ENCODE assay signal across 33 cellular contexts in the genomic region with DNA sequence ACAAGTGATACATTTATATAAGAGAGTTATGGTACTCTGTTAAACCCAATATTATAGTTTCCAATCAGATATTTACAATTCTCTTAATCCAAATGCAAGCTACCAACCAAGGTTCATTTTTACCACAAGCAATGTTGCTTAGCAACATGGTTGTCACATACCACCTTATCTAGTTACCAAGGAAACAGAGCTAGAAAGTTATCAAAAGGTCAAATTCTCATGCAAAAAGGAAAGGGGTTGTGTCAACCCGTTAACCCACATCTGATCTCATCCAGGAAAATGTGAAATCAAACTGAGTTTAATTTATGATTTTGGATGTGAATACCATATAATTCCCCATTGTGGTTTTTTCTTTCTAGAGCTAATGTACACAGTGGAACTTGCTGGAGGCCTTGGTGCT.
A peak's percentile ranks its signal among the peaks of the same experiment; 100 is the strongest.
DNase-seq lines count a peak whose midpoint lies in the region; ATAC-seq, FAIRE-seq and TF ChIP-seq lines count a peak whose summit lies in the region.
"Had no signal": no experiment of that assay in that cellular context is flagged by ENCODE, and none has a peak within 500 bp of the region (broad histone marks: within the 10 kb centered on the region; RNA-seq: fewer than 3 reads in every experiment).

No MANE protein-coding gene starts in this region.

- H3K36me3 ChIP-seq in kidney (ENCODE audit: control insufficient read depth in 1 of 2, insufficient read depth in 2 of 2, low read length in 2 of 2) = no peaks in the 10 kb centered on the region
- H3K36me3 ChIP-seq: MG63, ovary, stomach, tibial artery had no signal

- no peak overlapping the region for H3K4me3 ChIP-seq in kidney (ENCODE audit: low read length in 2 of 2)
- H3K4me3 ChIP-seq: body of pancreas, MG63, ovary, skin epidermis, stomach, tibial artery had no signal

- intact Hi-C loops in kidney (cut with DNase I) = no loop called here

- DNase-seq in COLO829 (ENCODE audit: low spot score) = peak; percentile 0
- peak; percentile 53 for DNase-seq in NCI-H226
- DNase-seq in dermis blood vessel endothelial cell = peak; percentile 30
- DNase-seq in kidney = no peak
- no peak for DNase-seq in kidney tubule cell (ENCODE audit: low spot score)
- DNase-seq in effector memory CD8-positive, alpha-beta T cell = no peak
- no peak for DNase-seq in activated CD8-positive, alpha-beta memory T cell treated with anti-CD3 and anti-CD28 coated beads for 24 hours
- DNase-seq: activated gamma-delta T cell treated with Interleukin-2 at 50 U/mL for 16 hours; activated naive CD8-positive, alpha-beta T cell treated with anti-CD3 and anti-CD28 coated beads, Interleukin-2, amount 50 U/mL, for 24 hours; activated T-cell treated with anti-CD3 and anti-CD28 coated beads, Interleukin-2, amount 50 U/mL, for 1 hour; body of pancreas; DMS79 treated with DMSO at 0.1 percent for 48 hours; foreskin melanocyte; GF-D8; hypothalamus; MG63; NCI-H1105 treated with DMSO at 0.1 percent for 48 hours; NCI-H2029; NCI-H2227 treated with DMSO at 0.1 percent for 48 hours; NCI-H748 treated with DMSO at 0.1 percent for 48 hours; nephron progenitor cell; ovary; retina; stimulated activated CD4-positive, alpha-beta T cell treated with anti-CD3 and anti-CD28 coated beads, Interleukin-1b, Interleukin-23, amount 100 ng/mL, for 48 hours; stimulated activated CD8-positive, alpha-beta memory T cell treated with anti-CD3 and anti-CD28 coated beads, Interleukin-4, amount 100 ng/mL, for 48 hours; stomach; tibial artery had no signal

- FAIRE-seq in kidney (lab: Jason Lieb, UNC) = peak; percentile 33
- FAIRE-seq: H1, TTC549 had no signal

- peaks cover 0 to 4% of the 10 kb centered on the region in 2 donors for H3K9me3 Mint-ChIP-seq in effector memory CD8-positive, alpha-beta T cell
- H3K9me3 Mint-ChIP-seq: activated naive CD8-positive, alpha-beta T cell treated with anti-CD3 and anti-CD28 coated beads, Interleukin-2, amount 50 U/mL, for 24 hours; nephron progenitor cell had no signal

- no peak for TF ChIP-seq CTCF in kidney (IDR thresholded peaks at IDR 0.05; ENCODE audit: borderline replicate concordance, extremely low read depth, insufficient read depth)

- no peaks in the 10 kb centered on the region for H3K4me1 ChIP-seq in kidney (ENCODE audit: control insufficient read depth in 1 of 2, insufficient read depth in 1 of 2, low read depth in 1 of 2, low read length in 2 of 2)
- H3K4me1 ChIP-seq: body of pancreas, stomach, tibial artery had no signal

- no peaks in the 10 kb centered on the region for H3K27me3 Mint-ChIP-seq in effector memory CD8-positive, alpha-beta T cell
- H3K27me3 Mint-ChIP-seq: activated naive CD8-positive, alpha-beta T cell treated with anti-CD3 and anti-CD28 coated beads, Interleukin-2, amount 50 U/mL, for 24 hours; B cell had no signal

- H3K4me1 Mint-ChIP-seq in effector memory CD8-positive, alpha-beta T cell (ENCODE audit: low read depth in 2 of 2) = no peaks in the 10 kb centered on the region
- H3K4me1 Mint-ChIP-seq: activated naive CD8-positive, alpha-beta T cell treated with anti-CD3 and anti-CD28 coated beads, Interleukin-2, amount 50 U/mL, for 24 hours; B cell had no signal

- no peak overlapping the region for H3K9ac ChIP-seq in kidney (ENCODE audit: low read length in 2 of 2)

- no peaks in the 10 kb centered on the region for H3K9me3 ChIP-seq in kidney (ENCODE audit: control insufficient read depth in 1 of 2, low read length in 2 of 2)
- H3K9me3 ChIP-seq: body of pancreas, MG63, ovary, stomach, tibial artery had no signal

- no peaks in the 10 kb centered on the region for H3K36me3 Mint-ChIP-seq in effector memory CD8-positive, alpha-beta T cell (ENCODE audit: insufficient read depth)

- no peak overlapping the region for H3K27ac ChIP-seq in kidney (ENCODE audit: low read depth in 2 of 2, low read length in 2 of 2)
- H3K27ac ChIP-seq: body of pancreas, ovary, RWPE1, skin epidermis, stomach, tibial artery had no signal

- no peak for ATAC-seq in effector memory CD8-positive, alpha-beta T cell (replicated peaks)
- ATAC-seq in HG03354 (IDR thresholded peaks at IDR 0.05; ENCODE audit: poor library complexity, severe bottlenecking, unreplicated experiment) = no peak
- ATAC-seq: activated naive CD8-positive, alpha-beta T cell treated with anti-CD3 and anti-CD28 coated beads, Interleukin-2, amount 50 U/mL, for 24 hours; body of pancreas had no signal

- H3K27ac Mint-ChIP-seq in effector memory CD8-positive, alpha-beta T cell = no peak overlapping the region
- H3K27ac Mint-ChIP-seq: activated naive CD8-positive, alpha-beta T cell treated with anti-CD3 and anti-CD28 coated beads, Interleukin-2, amount 50 U/mL, for 24 hours; B cell; nephron progenitor cell had no signal

- no peak overlapping the region for H3K4me3 Mint-ChIP-seq in effector memory CD8-positive, alpha-beta T cell
- H3K4me3 Mint-ChIP-seq: activated naive CD8-positive, alpha-beta T cell treated with anti-CD3 and anti-CD28 coated beads, Interleukin-2, amount 50 U/mL, for 24 hours; B cell; nephron progenitor cell had no signal

Comparison
In these comparisons a context has a peak if more than half of its experiments do, and no peak if none do; other contexts are left out.
1. DNase-seq: peak in COLO829 (single experiment), NCI-H226 (single experiment) and dermis blood vessel endothelial cell (single experiment); none in kidney (single experiment), kidney tubule cell (single experiment), effector memory CD8-positive, alpha-beta T cell (0 of 3) and activated CD8-positive, alpha-beta memory T cell treated with anti-CD3 and anti-CD28 coated beads for 24 hours (single experiment).